8 cellular contexts compared by ENCODE assay signal in genomic region chr3:108589998-108590323, GRCh38. TPM values are rescaled to one million over a fixed set of nuclear protein-coding genes. Genes with fewer than 3 reads are reported as not detected.
DNase-seq lines count a peak whose midpoint lies in the region; ATAC-seq, FAIRE-seq and TF ChIP-seq lines count a peak whose summit lies in the region.

No MANE protein-coding gene starts in this region.

- H3K4me1 Mint-ChIP-seq in T-helper 1 cell treated with Interleukin-12 subunit alpha and Interleukin-12 subunit beta and Interleukin-4 antibody, amounts not matched to agents 30 μg/mL and 1 μg/mL, for 36 hours (ENCODE audit: low read depth): peaks cover 47% of the 10 kb centered on the region
- peaks cover 43% of the 10 kb centered on the region for H3K4me1 Mint-ChIP-seq in activated naive CD8-positive, alpha-beta T cell treated with anti-CD3 and anti-CD28 coated beads, Interleukin-2, amount 50 U/mL, for 24 hours

- no peak for TF ChIP-seq CTCF in kidney (IDR thresholded peaks at IDR 0.05; ENCODE audit: borderline replicate concordance, extremely low read depth, insufficient read depth)

- H3K36me3 ChIP-seq in kidney (ENCODE audit: control insufficient read depth in 1 of 2, insufficient read depth in 2 of 2, low read length in 2 of 2): no peaks in the 10 kb centered on the region

- peak overlapping the region; percentile 99 for H3K27ac Mint-ChIP-seq in T-helper 1 cell treated with Interleukin-12 subunit alpha and Interleukin-12 subunit beta and Interleukin-4 antibody, amounts not matched to agents 30 μg/mL and 1 μg/mL, for 36 hours
- peak overlapping the region; percentile 98 for H3K27ac Mint-ChIP-seq in activated naive CD8-positive, alpha-beta T cell treated with anti-CD3 and anti-CD28 coated beads, Interleukin-2, amount 50 U/mL, for 24 hours

- H3K9me3 Mint-ChIP-seq in T-helper 1 cell treated with Interleukin-12 subunit alpha and Interleukin-12 subunit beta and Interleukin-4 antibody, amounts not matched to agents 30 μg/mL and 1 μg/mL, for 36 hours: no peaks in the 10 kb centered on the region
- no peaks in the 10 kb centered on the region for H3K9me3 Mint-ChIP-seq in activated naive CD8-positive, alpha-beta T cell treated with anti-CD3 and anti-CD28 coated beads, Interleukin-2, amount 50 U/mL, for 24 hours

- intact Hi-C loops in kidney (cut with DNase I): no loop called here

- H3K27ac ChIP-seq in kidney (ENCODE audit: low read depth in 2 of 2, low read length in 2 of 2) (peak overlapping the region; percentile 90 to 97), temporal lobe (ENCODE audit: low read depth, low read length) (peak overlapping the region; percentile 86)

- no peak for FAIRE-seq in kidney (lab: Jason Lieb, UNC)

- H3K4me3 Mint-ChIP-seq in T-helper 1 cell treated with Interleukin-12 subunit alpha and Interleukin-12 subunit beta and Interleukin-4 antibody, amounts not matched to agents 30 μg/mL and 1 μg/mL, for 36 hours: peak overlapping the region; percentile 99
- H3K4me3 Mint-ChIP-seq in activated naive CD8-positive, alpha-beta T cell treated with anti-CD3 and anti-CD28 coated beads, Interleukin-2, amount 50 U/mL, for 24 hours: peak overlapping the region; percentile 98

- no peaks in the 10 kb centered on the region for H3K27me3 Mint-ChIP-seq in T-helper 1 cell treated with Interleukin-12 subunit alpha and Interleukin-12 subunit beta and Interleukin-4 antibody, amounts not matched to agents 30 μg/mL and 1 μg/mL, for 36 hours (ENCODE audit: low read depth)
- H3K27me3 Mint-ChIP-seq in activated naive CD8-positive, alpha-beta T cell treated with anti-CD3 and anti-CD28 coated beads, Interleukin-2, amount 50 U/mL, for 24 hours: no peaks in the 10 kb centered on the region

- no peak for ATAC-seq in activated naive CD8-positive, alpha-beta T cell treated with anti-CD3 and anti-CD28 coated beads, Interleukin-2, amount 50 U/mL, for 24 hours
- ATAC-seq in left lobe of liver: no peak

- H3K9me3 ChIP-seq in kidney (ENCODE audit: control insufficient read depth in 1 of 2, low read length in 2 of 2): no peaks in the 10 kb centered on the region

- H3K9ac ChIP-seq in kidney (ENCODE audit: low read length in 2 of 2): peak overlapping the region; percentile 91 to 99

- DNase-seq in T-helper 1 cell (no peak), kidney (no peak), SW480 (ENCODE audit: low spot score) (no peak), NCI-H526 treated with DMSO at 0.1 percent for 48 hours (lab: John Stamatoyannopoulos, UW) (no peak), left lobe of liver (ENCODE audit: low spot score) (no peak)
- DNase-seq in activated naive CD8-positive, alpha-beta T cell treated with anti-CD3 and anti-CD28 coated beads, Interleukin-2, amount 50 U/mL, for 24 hours: no peak

- H3K4me1 ChIP-seq in kidney (ENCODE audit: control insufficient read depth in 1 of 2, insufficient read depth in 1 of 2, low read depth in 1 of 2, low read length in 2 of 2): peaks cover 3 to 4% of the 10 kb centered on the region in 2 donors

- peak overlapping the region; percentile 91 to 96 for H3K4me3 ChIP-seq in kidney (ENCODE audit: low read length in 2 of 2)

- peaks cover 1% of the 10 kb centered on the region for H3K36me3 Mint-ChIP-seq in T-helper 1 cell treated with Interleukin-12 subunit alpha and Interleukin-12 subunit beta and Interleukin-4 antibody, amounts not matched to agents 30 μg/mL and 1 μg/mL, for 36 hours (ENCODE audit: low read depth)
- peaks cover 18% of the 10 kb centered on the region for H3K36me3 Mint-ChIP-seq in activated naive CD8-positive, alpha-beta T cell treated with anti-CD3 and anti-CD28 coated beads, Interleukin-2, amount 50 U/mL, for 24 hours (ENCODE audit: low read depth)

RNA-seq across cellular contexts. Expression of gene DZIP3, which starts 0.4 kb away (rescaled TPM):
- total RNA-seq in kidney (15.5 TPM), temporal lobe (49.9 TPM), left lobe of liver (2.8 TPM)
- 9.4 TPM for polyA plus RNA-seq in kidney (ENCODE audit: insufficient read depth, low read depth, low replicate concordance)

RNA-seq across cellular contexts. Expression of gene CIP2A, which starts 0.7 kb away (rescaled TPM):
- 3.5 TPM for total RNA-seq in kidney
- 0.82 TPM for polyA plus RNA-seq in kidney (ENCODE audit: insufficient read depth, low read depth, low replicate concordance)
- total RNA-seq in temporal lobe: 15.0 TPM
- 0.45 TPM for total RNA-seq in left lobe of liver
